ENCODE assay signal across 8 cellular contexts in the genomic region with DNA sequence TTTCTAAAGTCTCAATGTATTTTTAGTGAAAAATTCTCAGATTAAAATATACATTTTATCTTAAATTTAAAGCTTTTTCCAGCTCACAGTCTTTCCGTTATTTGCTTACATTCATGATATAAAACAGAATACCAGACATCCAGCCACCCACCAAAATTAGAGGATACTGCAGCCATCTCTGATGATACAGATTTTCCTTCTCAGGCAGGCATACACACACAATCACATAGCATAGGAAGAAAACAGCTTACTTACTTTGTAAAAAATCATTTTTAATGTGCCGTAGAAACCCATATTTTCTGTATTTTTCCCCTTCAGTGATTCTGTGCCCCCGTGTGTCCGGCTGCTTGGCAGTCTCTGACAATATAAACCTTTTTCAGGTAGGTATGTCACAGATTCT.
A peak's percentile ranks its signal among the peaks of the same experiment; 100 is the strongest.
DNase-seq lines count a peak whose midpoint lies in the region; ATAC-seq and TF ChIP-seq lines count a peak whose summit lies in the region.

No MANE protein-coding gene starts in this region.

- ATAC-seq in HG03064 (IDR thresholded peaks at IDR 0.05; ENCODE audit: low read depth, unreplicated experiment) = peak; percentile 10

- H3K4me1 Mint-ChIP-seq in nephron = peaks cover 9% of the 10 kb centered on the region

- H3K27me3 Mint-ChIP-seq in nephron (ENCODE audit: low read depth) = no peaks in the 10 kb centered on the region

- H3K4me3 Mint-ChIP-seq in nephron = peak overlapping the region; percentile 79 to 91 (median 83)

- no peaks in the 10 kb centered on the region for H3K9me3 Mint-ChIP-seq in nephron

- H3K9ac ChIP-seq in BLaER1 treated with 17β-estradiol and CSF1 and Interleukin-3, amounts not matched to agents 10 nM and 100 nM = peak overlapping the region; percentile 68 to 83 (median 76)

- CTCF ChIA-PET in HEK293T (lab: Yijun Ruan, JAX) = interaction anchor here (0.6 to 0.8 kb wide), 3 partner anchors 173 to 707 kb away, joined by 3 read pairs; no protein-coding TSS in a partner anchor

- peaks cover 13 to 79% (median 48%) of the 10 kb centered on the region in 10 experiments for H3K4me1 ChIP-seq in BLaER1 treated with 17β-estradiol and CSF1 and Interleukin-3, amounts not matched to agents 10 nM and 100 nM

- H3K36me3 ChIP-seq in BLaER1 treated with 17β-estradiol and CSF1 and Interleukin-3, amounts not matched to agents 10 nM and 100 nM = peaks cover 0 to 3% (median 0%) of the 10 kb centered on the region in 11 experiments; a peak in 3 of 22 replicates

- H3K4me3 ChIP-seq in BLaER1 treated with 17β-estradiol and CSF1 and Interleukin-3, amounts not matched to agents 10 nM and 100 nM = peak overlapping the region; percentile 46 to 70 (median 64)

- peak overlapping the region; percentile 32 to 80 (median 69); a peak in 21 of 22 replicates for H3K27ac ChIP-seq in BLaER1 treated with 17β-estradiol and CSF1 and Interleukin-3, amounts not matched to agents 10 nM and 100 nM
- peak overlapping the region; percentile 10 for H3K27ac ChIP-seq in cingulate gyrus (ENCODE audit: low read depth, low read length)

- peaks cover under 1% of the 10 kb centered on the region for H3K36me3 Mint-ChIP-seq in nephron (ENCODE audit: low read depth)

- peak overlapping the region; percentile 85 to 91 (median 90) for H3K27ac Mint-ChIP-seq in nephron

- H3K4me2 ChIP-seq in BLaER1 treated with 17β-estradiol and CSF1 and Interleukin-3, amounts not matched to agents 10 nM and 100 nM = peak overlapping the region; percentile 77 to 92 (median 86)

- no peak for TF ChIP-seq CTCF in nephron (IDR thresholded peaks at IDR 0.05; ENCODE audit: unreplicated experiment in 3 of 3)
- TF ChIP-seq CTCF in GM13976 (IDR thresholded peaks at IDR 0.05; ENCODE audit: borderline replicate concordance, control extremely low read depth, extremely low read depth, insufficient read depth, missing control alignments) = no peak

- peaks cover 0 to 21% (median 0%) of the 10 kb centered on the region in 11 experiments; a peak in 4 of 22 replicates for H4K20me1 ChIP-seq in BLaER1 treated with 17β-estradiol and CSF1 and Interleukin-3, amounts not matched to agents 10 nM and 100 nM

- POLR2A ChIA-PET in HEK293T (lab: Yijun Ruan, JAX) = interaction anchor here (0.7 to 1.5 kb wide), 2 partner anchors 10 to 427 kb away, joined by 3 to 4 read pairs; no protein-coding TSS in a partner anchor

- H3K27me3 ChIP-seq in BLaER1 treated with 17β-estradiol and CSF1 and Interleukin-3, amounts not matched to agents 10 nM and 100 nM = no peaks in the 10 kb centered on the region

- DNase-seq in GDM1 (lab: John Stamatoyannopoulos, UW) (no peak), HEK293T (ENCODE audit: extremely low spot score) (no peak), GM13976 (ENCODE audit: low spot score) (no peak), SIG-M5 (lab: John Stamatoyannopoulos, UW) (no peak)

- H3K9me3 ChIP-seq in BLaER1 treated with 17β-estradiol and CSF1 and Interleukin-3, amounts not matched to agents 10 nM and 100 nM (replicated peaks in 1 of 11) = peaks cover 0 to 2% (median 0%) of the 10 kb centered on the region in 11 experiments; a peak in 4 of 22 replicates

- in situ Hi-C loops in GM13976 (cut with MboI; ENCODE audit: low sequenced_read_pairs, unreplicated experiment) = no loop called here

TF ChIP-seq in HEK293T, 16 proteins besides CTCF, POLR2A, EP300 and RAD21:
- TF ChIP-seq TARDBP (IDR thresholded peaks at IDR 0.05) = no peak
- no peak for TF ChIP-seq FOXM1 (IDR thresholded peaks at IDR 0.05; ENCODE audit: borderline replicate concordance)
- TF ChIP-seq HDGF (IDR thresholded peaks at IDR 0.05; ENCODE audit: borderline replicate concordance) = no peak
- TF ChIP-seq SUZ12 (IDR thresholded peaks at IDR 0.05) = no peak
TF ChIP-seq in HEK293T: peak in this region for 0.
